ENCODE assay signal across 8 cellular contexts in the genomic region with DNA sequence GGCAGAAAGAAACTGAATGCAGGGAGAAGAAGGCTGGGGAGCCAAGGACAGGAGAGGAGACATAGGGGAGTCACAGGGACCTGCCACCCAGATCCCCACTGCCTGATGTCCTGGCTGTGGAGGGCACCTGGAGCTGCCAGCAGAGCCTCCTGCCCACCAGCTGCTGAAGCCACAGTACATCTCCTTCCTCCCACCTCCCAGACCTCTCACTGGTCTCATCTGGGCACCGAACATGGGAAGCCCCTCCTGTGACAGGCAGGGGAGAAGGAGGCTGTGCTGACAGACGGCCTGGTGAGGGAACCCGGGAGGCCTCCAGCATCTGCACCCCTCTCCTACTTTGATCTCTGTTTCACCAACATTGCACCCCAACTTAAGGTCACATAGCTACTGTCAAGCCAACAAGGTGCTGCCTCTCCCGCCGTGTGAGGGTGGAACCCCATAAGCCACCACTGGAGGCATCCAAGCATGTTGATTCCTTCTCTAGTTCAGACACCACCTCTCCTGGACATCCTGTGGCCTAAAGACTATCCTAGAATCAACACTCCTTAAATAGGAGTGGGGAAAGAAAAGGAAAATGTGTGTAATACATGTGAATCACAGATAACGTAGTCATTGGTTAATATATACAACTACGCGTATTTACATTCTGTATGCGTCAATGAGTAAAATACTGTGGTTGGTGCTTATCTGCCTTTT. TPM values are rescaled to one million over a fixed set of nuclear protein-coding genes. Genes with fewer than 3 reads are reported as not detected.
DNase-seq lines count a peak whose midpoint lies in the region; ATAC-seq and TF ChIP-seq lines count a peak whose summit lies in the region.

No MANE protein-coding gene starts in this region.

- intact Hi-C loops in natural killer cell (cut with micrococcal nuclease), result loop anchor here (5.0 to 10.0 kb wide), 3 partner anchors 50 to 878 kb away; partner anchors contain the start of genes HDLBP and SEPTIN2

- no peaks in the 10 kb centered on the region for H3K36me3 ChIP-seq in GM06990 (ENCODE audit: control insufficient read depth, insufficient read depth, low read length)

- H3K27me3 ChIP-seq in GM06990 (replicated peaks; ENCODE audit: control insufficient read depth, insufficient read depth, low read length), result no peaks in the 10 kb centered on the region

- H3K27ac Mint-ChIP-seq in brain, result peak overlapping the region; percentile 46 to 81 (median 72)
- peak overlapping the region; percentile 99 for H3K27ac Mint-ChIP-seq in natural killer cell

- H3K9me3 Mint-ChIP-seq in brain (no peaks in the 10 kb centered on the region), natural killer cell (no peaks in the 10 kb centered on the region)

- peaks cover 63% of the 10 kb centered on the region for H3K4me1 Mint-ChIP-seq in brain
- peaks cover 62 to 73% of the 10 kb centered on the region in 2 donors for H3K4me1 Mint-ChIP-seq in natural killer cell

- DNase-seq in GM06990 (ENCODE audit: extremely low read depth, insufficient read length), result no peak
- peak; percentile 84 for DNase-seq in OCI-M1 (lab: John Stamatoyannopoulos, UW)
- no peak for DNase-seq in natural killer cell
- no peak for DNase-seq in NCI-H510A treated with DMSO at 0.1 percent for 48 hours (lab: John Stamatoyannopoulos, UW)
- DNase-seq in NCI-H526 treated with DMSO at 0.1 percent for 48 hours (lab: John Stamatoyannopoulos, UW), result no peak

- H3K4me3 Mint-ChIP-seq in brain (peak overlapping the region in 4 of 5 experiments; percentile 7 to 59 (median 28)), natural killer cell (peak overlapping the region; percentile 96)

- no peaks in the 10 kb centered on the region for H3K27me3 Mint-ChIP-seq in brain
- H3K27me3 Mint-ChIP-seq in natural killer cell (ENCODE audit: low read depth in 2 of 2), result no peaks in the 10 kb centered on the region

- no peak overlapping the region; the same call in 1 of the 2 replicates for H3K4me3 ChIP-seq in GM06990 (replicated peaks; ENCODE audit: low read depth, low read length)

- no peak for ATAC-seq in natural killer cell
- no peak for ATAC-seq in GM18502 (IDR thresholded peaks at IDR 0.05; ENCODE audit: poor library complexity, unreplicated experiment)
- ATAC-seq in GM21786 (IDR thresholded peaks at IDR 0.05; ENCODE audit: unreplicated experiment), result no peak

- H3K36me3 Mint-ChIP-seq in brain (no peaks in the 10 kb centered on the region), natural killer cell (no peaks in the 10 kb centered on the region)

- peak; percentile 28 for TF ChIP-seq CTCF in GM06990 (IDR thresholded peaks at IDR 0.05; ENCODE audit: insufficient read depth, low read length, poor library complexity, severe bottlenecking)
- no peak for TF ChIP-seq CTCF in brain (conservative IDR thresholded peaks at IDR 0.05)
- TF ChIP-seq CTCF in natural killer cell (IDR thresholded peaks at IDR 0.05), result no peak

RNA-seq across cellular contexts. Expression of gene RNPEPL1, which starts 3.6 kb away (rescaled TPM):
- polyA plus RNA-seq in brain (ENCODE audit: insufficient read depth, low read depth, low replicate concordance), result 48.5 TPM
- total RNA-seq in natural killer cell, result 100 to 1,000 TPM; 145 to 167 (median 164) TPM

RNA-seq across cellular contexts. Expression of gene DUSP28, which starts 4.6 kb away (rescaled TPM):
- polyA plus RNA-seq in brain (ENCODE audit: insufficient read depth, low read depth, low replicate concordance), result 6.3 TPM
- 10 to 100 TPM; 13.5 to 25.2 (median 18.5) TPM for total RNA-seq in natural killer cell

RNA-seq across cellular contexts. Expression of gene ANKMY1, which starts 6.9 kb away (rescaled TPM):
- polyA plus RNA-seq in brain (ENCODE audit: insufficient read depth, low read depth, low replicate concordance), result 7.0 TPM
- 10 to 100 TPM; 43.8 to 51.5 (median 46.6) TPM for total RNA-seq in natural killer cell

RNA-seq across cellular contexts. Expression of gene CAPN10, which starts 21.8 kb away (rescaled TPM):
- 15.8 TPM for polyA plus RNA-seq in brain (ENCODE audit: insufficient read depth, low read depth, low replicate concordance)
- total RNA-seq in natural killer cell, result 10 to 100 TPM; 69.3 to 95.1 (median 91.0) TPM
